In genomic region chr10:23613900-23614299, GRCh38 we compare ENCODE assay signal across 17 cellular contexts.
A peak's percentile ranks its signal among the peaks of the same experiment; 100 is the strongest.
DNase-seq lines count a peak whose midpoint lies in the region; ATAC-seq and TF ChIP-seq lines count a peak whose summit lies in the region.
"Had no signal": no experiment of that assay in that cellular context is flagged by ENCODE, and none has a peak within 500 bp of the region (broad histone marks: within the 10 kb centered on the region; RNA-seq: fewer than 3 reads in every experiment).

No MANE protein-coding gene starts in this region.

- peaks cover 0 to 5% of the 10 kb centered on the region in 2 donors for H3K27me3 Mint-ChIP-seq in CD4-positive, alpha-beta memory T cell
- H3K27me3 Mint-ChIP-seq in immature natural killer cell (ENCODE audit: low read depth in 3 of 3): peaks cover 0 to under 1% (median 0%) of the 10 kb centered on the region in 3 donors

- 65 to 71% methylated on average over 2 of the region's 2 CpGs for WGBS in heart right ventricle, 2 donors

- no peak for DNase-seq in heart right ventricle
- no peak for DNase-seq in CD4-positive, alpha-beta memory T cell
- DNase-seq in immature natural killer cell: no peak
- DNase-seq in Kasumi-1 (lab: John Stamatoyannopoulos, UW): no peak
- DNase-seq: activated CD4-positive, alpha-beta T cell treated with anti-CD3 and anti-CD28 coated beads, Interleukin-2, amount 50 U/mL, for 48 hours; amygdala; BE2C; gastrocnemius medialis; lower lobe of right lung; natural killer cell; NCI-H1092 treated with DMSO at 0.1 percent for 48 hours; SHP77 treated with DMSO at 0.1 percent for 48 hours; T1000 had no signal

- H4K20me1 ChIP-seq in Loucy (ENCODE audit: insufficient read depth, low read length, poor library complexity, severe bottlenecking): no peaks in the 10 kb centered on the region

- intact Hi-C loops in heart right ventricle (cut with DNase I): no loop called here
- intact Hi-C loops in CD4-positive, alpha-beta memory T cell (cut with micrococcal nuclease): no loop called here

- no peaks in the 10 kb centered on the region for H3K9me3 ChIP-seq in Loucy (ENCODE audit: insufficient read depth, low read depth, low read length)
- no peaks in the 10 kb centered on the region for H3K9me3 ChIP-seq in heart right ventricle
- peaks cover 0 to 3% of the 10 kb centered on the region in 2 donors for H3K9me3 ChIP-seq in CD4-positive, alpha-beta memory T cell (ENCODE audit: control insufficient read depth in 1 of 2, low read length in 2 of 2)
- H3K9me3 ChIP-seq: BE2C, gastrocnemius medialis, lower lobe of right lung had no signal

- H3K27ac Mint-ChIP-seq in CD4-positive, alpha-beta memory T cell: no peak overlapping the region
- H3K27ac Mint-ChIP-seq in immature natural killer cell: no peak overlapping the region
- H3K27ac Mint-ChIP-seq: natural killer cell had no signal

- peak overlapping the region; percentile 50; the same call in 1 of the 2 replicates for H2AFZ ChIP-seq in Loucy (ENCODE audit: low read length)

- H3K4me2 ChIP-seq in Loucy (ENCODE audit: low read depth, low read length, poor library complexity, severe bottlenecking): no peak overlapping the region

- TF ChIP-seq CTCF in Loucy (conservative IDR thresholded peaks at IDR 0.05; ENCODE audit: low read length): no peak
- TF ChIP-seq CTCF in heart right ventricle (IDR thresholded peaks at IDR 0.05): no peak

- no peaks in the 10 kb centered on the region for H3F3A ChIP-seq in Loucy (ENCODE audit: low read depth)

- no peaks in the 10 kb centered on the region for H3K4me1 ChIP-seq in Loucy (ENCODE audit: insufficient read depth, low read length, poor library complexity, severe bottlenecking)
- H3K4me1 ChIP-seq in heart right ventricle: peaks cover 0 to 16% (median 0%) of the 10 kb centered on the region in 9 donors
- no peaks in the 10 kb centered on the region for H3K4me1 ChIP-seq in CD4-positive, alpha-beta memory T cell (ENCODE audit: insufficient read depth, low read length)
- H3K4me1 ChIP-seq: BE2C, gastrocnemius medialis, lower lobe of right lung had no signal

- no peaks in the 10 kb centered on the region for H3K4me1 Mint-ChIP-seq in CD4-positive, alpha-beta memory T cell
- H3K4me1 Mint-ChIP-seq in immature natural killer cell: no peaks in the 10 kb centered on the region
- H3K4me1 Mint-ChIP-seq: natural killer cell had no signal

- H3K4me3 ChIP-seq in Loucy (ENCODE audit: low read length, poor library complexity, severe bottlenecking): no peak overlapping the region
- no peak overlapping the region for H3K4me3 ChIP-seq in heart right ventricle
- H3K4me3 ChIP-seq in CD4-positive, alpha-beta memory T cell (ENCODE audit: low read length in 2 of 2): no peak overlapping the region
- H3K4me3 ChIP-seq: gastrocnemius medialis, lower lobe of right lung had no signal

- CTCF ChIA-PET in CD4-positive, alpha-beta memory T cell (lab: Charles Lee; ENCODE audit: partially characterized antibody): no interaction called here

- H3K79me2 ChIP-seq in Loucy (ENCODE audit: insufficient read depth, low read length): no peaks in the 10 kb centered on the region

- H3K9ac ChIP-seq in Loucy (ENCODE audit: low read depth, low read length, poor library complexity, severe bottlenecking): no peak overlapping the region

- no peaks in the 10 kb centered on the region for H3K36me3 Mint-ChIP-seq in CD4-positive, alpha-beta memory T cell
- no peaks in the 10 kb centered on the region for H3K36me3 Mint-ChIP-seq in immature natural killer cell
- H3K36me3 Mint-ChIP-seq: natural killer cell had no signal

- H3K36me3 ChIP-seq in Loucy (ENCODE audit: insufficient read depth, low read length): no peaks in the 10 kb centered on the region
- no peaks in the 10 kb centered on the region for H3K36me3 ChIP-seq in heart right ventricle
- no peaks in the 10 kb centered on the region for H3K36me3 ChIP-seq in CD4-positive, alpha-beta memory T cell (ENCODE audit: insufficient read depth, low read length)
- H3K36me3 ChIP-seq: BE2C, gastrocnemius medialis, lower lobe of right lung had no signal

- POLR2A ChIA-PET in CD4-positive, alpha-beta memory T cell (lab: Charles Lee; ENCODE audit: partially characterized antibody): no interaction called here

- no peak overlapping the region for H3K4me3 Mint-ChIP-seq in CD4-positive, alpha-beta memory T cell
- H3K4me3 Mint-ChIP-seq in immature natural killer cell: no peak overlapping the region
- H3K4me3 Mint-ChIP-seq: natural killer cell had no signal

- H3K9me2 ChIP-seq in Loucy (replicated peaks; ENCODE audit: low read depth, low read length): no peaks in the 10 kb centered on the region

- H3K27me3 ChIP-seq in Loucy (ENCODE audit: insufficient read depth, low read length, poor library complexity, severe bottlenecking): no peaks in the 10 kb centered on the region
- H3K27me3 ChIP-seq in heart right ventricle: no peaks in the 10 kb centered on the region
- no peaks in the 10 kb centered on the region for H3K27me3 ChIP-seq in CD4-positive, alpha-beta memory T cell (ENCODE audit: insufficient read depth, low read length)
- H3K27me3 ChIP-seq: BE2C, gastrocnemius medialis had no signal

- peak; percentile 68 for ATAC-seq in GM18868 (IDR thresholded peaks at IDR 0.05; ENCODE audit: unreplicated experiment)
- peak; percentile 68 for ATAC-seq in GM21515 (IDR thresholded peaks at IDR 0.05; ENCODE audit: unreplicated experiment)
- peak; percentile 50 for ATAC-seq in HG02981 (IDR thresholded peaks at IDR 0.05; ENCODE audit: unreplicated experiment)
- no peak for ATAC-seq in heart right ventricle
- ATAC-seq: gastrocnemius medialis, lower lobe of right lung, natural killer cell had no signal

- no peak overlapping the region for H3K27ac ChIP-seq in heart right ventricle
- H3K27ac ChIP-seq in CD4-positive, alpha-beta memory T cell (ENCODE audit: low read depth, low read length): no peak overlapping the region
- H3K27ac ChIP-seq: gastrocnemius medialis, lower lobe of right lung had no signal

- H3K9me3 Mint-ChIP-seq in CD4-positive, alpha-beta memory T cell: peaks cover 0 to 1% (median 0%) of the 10 kb centered on the region in 8 donors
- peaks cover 0 to 2% (median 0%) of the 10 kb centered on the region in 6 donors for H3K9me3 Mint-ChIP-seq in immature natural killer cell
- H3K9me3 Mint-ChIP-seq: natural killer cell had no signal

Comparison
In these comparisons a context has a peak if more than half of its experiments do, and no peak if none do; other contexts are left out.
1. ATAC-seq: peak in GM18868 (single experiment), GM21515 (single experiment) and HG02981 (single experiment); none in heart right ventricle (0 of 8).